8 cellular contexts compared by ENCODE assay signal in genomic region chr1:84847253-84848247, GRCh38. TPM values are rescaled to one million over a fixed set of nuclear protein-coding genes. Genes with fewer than 3 reads are reported as not detected.
A peak's percentile ranks its signal among the peaks of the same experiment; 100 is the strongest.
DNase-seq lines count a peak whose midpoint lies in the region; ATAC-seq and TF ChIP-seq lines count a peak whose summit lies in the region.

No MANE protein-coding gene starts in this region.

- H3K4me1 Mint-ChIP-seq in activated CD4-positive, alpha-beta T cell treated with anti-CD3 and anti-CD28 coated beads, Interleukin-2, amount 10 ng/mL, durations not matched to agents 7 days and 5 days, result peaks cover 12% of the 10 kb centered on the region
- no peaks in the 10 kb centered on the region for H3K4me1 Mint-ChIP-seq in endothelial cell (ENCODE audit: unreplicated experiment)

- no peak overlapping the region for H3K4me3 Mint-ChIP-seq in activated CD4-positive, alpha-beta T cell treated with anti-CD3 and anti-CD28 coated beads, Interleukin-2, amount 10 ng/mL, durations not matched to agents 7 days and 5 days
- H3K4me3 Mint-ChIP-seq in endothelial cell (ENCODE audit: unreplicated experiment), result no peak overlapping the region

- no peak overlapping the region for H3K4me3 ChIP-seq in AG09309 (ENCODE audit: control insufficient read depth, low read depth, low read length)

- TF ChIP-seq CTCF in AG09309 (IDR thresholded peaks at IDR 0.05; ENCODE audit: control insufficient read depth, insufficient read depth, low read depth, low read length, missing control alignments) (no peak), omental fat pad (IDR thresholded peaks at IDR 0.05) (no peak), endothelial cell (IDR thresholded peaks at IDR 0.05; ENCODE audit: unreplicated experiment) (no peak)

- no peaks in the 10 kb centered on the region for H3K9me3 Mint-ChIP-seq in activated CD4-positive, alpha-beta T cell treated with anti-CD3 and anti-CD28 coated beads, Interleukin-2, amount 10 ng/mL, durations not matched to agents 7 days and 5 days
- no peaks in the 10 kb centered on the region for H3K9me3 Mint-ChIP-seq in endothelial cell (ENCODE audit: unreplicated experiment)

- H3K27ac Mint-ChIP-seq in activated CD4-positive, alpha-beta T cell treated with anti-CD3 and anti-CD28 coated beads, Interleukin-2, amount 10 ng/mL, durations not matched to agents 7 days and 5 days, result peak overlapping the region; percentile 39
- H3K27ac Mint-ChIP-seq in endothelial cell (ENCODE audit: unreplicated experiment), result no peak overlapping the region

- peak; percentile 94 for DNase-seq in AG09309 (ENCODE audit: low read depth)
- peak; percentile 85 for DNase-seq in NCI-H1694 treated with DMSO at 0.1 percent for 48 hours (lab: John Stamatoyannopoulos, UW)
- no peak for DNase-seq in activated CD4-positive, alpha-beta T cell treated with anti-CD3 and anti-CD28 coated beads, Interleukin-2, amount 10 ng/mL, durations not matched to agents 7 days and 5 days
- DNase-seq in Right ventricle myocardium inferior (ENCODE audit: missing footprints), result peak; percentile 79
- peak; percentile 72 for DNase-seq in sciatic nerve (ENCODE audit: low spot score)
- DNase-seq in omental fat pad (ENCODE audit: low spot score), result no peak
- no peak for DNase-seq in endothelial cell (ENCODE audit: low spot score)

- POLR2A ChIA-PET in activated CD4-positive, alpha-beta T cell treated with anti-CD3 and anti-CD28 coated beads, Interleukin-2, amount 10 ng/mL, durations not matched to agents 7 days and 5 days (lab: Charles Lee), result no interaction called here

- peaks cover 7% of the 10 kb centered on the region for H3K27me3 Mint-ChIP-seq in activated CD4-positive, alpha-beta T cell treated with anti-CD3 and anti-CD28 coated beads, Interleukin-2, amount 10 ng/mL, durations not matched to agents 7 days and 5 days
- H3K27me3 Mint-ChIP-seq in endothelial cell (ENCODE audit: unreplicated experiment), result peaks cover 4% of the 10 kb centered on the region

- intact Hi-C loops in Right ventricle myocardium inferior (cut with DNase I) (no loop called here), sciatic nerve (cut with DNase I) (no loop called here)

- CTCF ChIA-PET in activated CD4-positive, alpha-beta T cell treated with anti-CD3 and anti-CD28 coated beads, Interleukin-2, amount 10 ng/mL, durations not matched to agents 7 days and 5 days (lab: Charles Lee), result interaction anchor here (1.2 to 1.5 kb wide), 3 partner anchors 8 to 34 kb away, joined by 3 read pairs; no protein-coding TSS in a partner anchor

- peak; percentile 59 for ATAC-seq in GM21447 (IDR thresholded peaks at IDR 0.05; ENCODE audit: unreplicated experiment)
- peak; percentile 79 for ATAC-seq in Right ventricle myocardium inferior
- ATAC-seq in sciatic nerve, result peak; percentile 81
- no peak for ATAC-seq in omental fat pad (ENCODE audit: low FRiP score)

- no peaks in the 10 kb centered on the region for H3K36me3 Mint-ChIP-seq in activated CD4-positive, alpha-beta T cell treated with anti-CD3 and anti-CD28 coated beads, Interleukin-2, amount 10 ng/mL, durations not matched to agents 7 days and 5 days (ENCODE audit: low read depth)
- H3K36me3 Mint-ChIP-seq in endothelial cell (ENCODE audit: low read depth, unreplicated experiment), result no peaks in the 10 kb centered on the region

RNA-seq across cellular contexts. Expression of gene LPAR3, which starts 45.5 kb away (rescaled TPM):
- total RNA-seq in activated CD4-positive, alpha-beta T cell treated with anti-CD3 and anti-CD28 coated beads, Interleukin-2, amount 10 ng/mL, durations not matched to agents 7 days and 5 days, result 1 to 10 TPM; 1.3 to 1.5 TPM
- total RNA-seq in Right ventricle myocardium inferior (16.6 TPM), sciatic nerve (0.36 TPM), omental fat pad (under 1 TPM in 1 of 4 donors, not detected in 3; 0.72 TPM), endothelial cell (ENCODE audit: unreplicated experiment) (1.2 TPM)

Comparison
In these comparisons a context has a peak if more than half of its experiments do, and no peak if none do; other contexts are left out.
1. DNase-seq: peak in AG09309 (single experiment), NCI-H1694 treated with DMSO at 0.1 percent for 48 hours (single experiment), Right ventricle myocardium inferior (single experiment) and sciatic nerve (single experiment); none in activated CD4-positive, alpha-beta T cell treated with anti-CD3 and anti-CD28 coated beads, Interleukin-2, amount 10 ng/mL, durations not matched to agents 7 days and 5 days (single experiment), omental fat pad (single experiment) and endothelial cell (single experiment).